In genomic region chr22:50691521-50691920, GRCh38 we compare ENCODE assay signal across 8 cellular contexts. TPM values are rescaled to one million over a fixed set of nuclear protein-coding genes. Genes with fewer than 3 reads are reported as not detected.
DNase-seq lines count a peak whose midpoint lies in the region; ATAC-seq and TF ChIP-seq lines count a peak whose summit lies in the region.

No MANE protein-coding gene starts in this region.

- peaks cover 0 to 9% of the 10 kb centered on the region in 2 donors for H3K4me1 Mint-ChIP-seq in natural killer cell treated with Interleukin-12 subunit alpha and Interleukin-12 subunit beta and Interleukin-15 and Interleukin-18, amount 100 ng/mL, for 72 hours (ENCODE audit: low read depth in 2 of 2)
- H3K4me1 Mint-ChIP-seq in T-helper 2 cell treated with Interferon-gamma antibody and Interleukin-4, amounts not matched to agents 5 μg/mL and 100 μg/mL, for 36 hours (ENCODE audit: low read depth) = peaks cover 11% of the 10 kb centered on the region

- H3K4me3 Mint-ChIP-seq in natural killer cell treated with Interleukin-12 subunit alpha and Interleukin-12 subunit beta and Interleukin-15 and Interleukin-18, amount 100 ng/mL, for 72 hours = no peak overlapping the region
- H3K4me3 Mint-ChIP-seq in T-helper 2 cell treated with Interferon-gamma antibody and Interleukin-4, amounts not matched to agents 5 μg/mL and 100 μg/mL, for 36 hours = no peak overlapping the region

- intact Hi-C loops in A673 (cut with micrococcal nuclease; ENCODE audit: unreplicated experiment) (loop anchor here (5.0 kb wide), 1 partner anchor 69 kb away; no protein-coding TSS in a partner anchor), posterior vena cava (cut with DNase I) (no loop called here)

- H3K27me3 ChIP-seq in A673 (replicated peaks; ENCODE audit: insufficient read depth, low read depth, low read length, poor library complexity) (no peaks in the 10 kb centered on the region), GM06990 (replicated peaks; ENCODE audit: control insufficient read depth, insufficient read depth, low read length) (no peaks in the 10 kb centered on the region), OCI-LY1 (ENCODE audit: insufficient read depth, low read length) (no peaks in the 10 kb centered on the region; the same call in 1 of the 2 replicates)

- H3K4me1 ChIP-seq in A673 (ENCODE audit: insufficient read depth, low read length, poor library complexity, severe bottlenecking) (no peaks in the 10 kb centered on the region), OCI-LY1 (ENCODE audit: insufficient read depth, low read length, severe bottlenecking) (peaks cover 10% of the 10 kb centered on the region)

- CTCF ChIA-PET in A673 (lab: Charles Lee) = interaction anchor here (0.6 to 0.7 kb wide), 2 partner anchors 25 to 41 kb away, joined by 4 to 5 read pairs; no protein-coding TSS in a partner anchor

- H3K36me3 ChIP-seq in A673 (ENCODE audit: insufficient read depth, low read length, poor library complexity, severe bottlenecking) = no peaks in the 10 kb centered on the region
- H3K36me3 ChIP-seq in GM06990 (ENCODE audit: control insufficient read depth, insufficient read depth, low read length) = no peaks in the 10 kb centered on the region
- no peaks in the 10 kb centered on the region for H3K36me3 ChIP-seq in OCI-LY1 (ENCODE audit: insufficient read depth, low read length)

- no peaks in the 10 kb centered on the region for H3K36me3 Mint-ChIP-seq in natural killer cell treated with Interleukin-12 subunit alpha and Interleukin-12 subunit beta and Interleukin-15 and Interleukin-18, amount 100 ng/mL, for 72 hours
- H3K36me3 Mint-ChIP-seq in T-helper 2 cell treated with Interferon-gamma antibody and Interleukin-4, amounts not matched to agents 5 μg/mL and 100 μg/mL, for 36 hours (ENCODE audit: low read depth) = no peaks in the 10 kb centered on the region

- POLR2A ChIA-PET in A673 (lab: Charles Lee; ENCODE audit: low non-redundant PET) = no interaction called here

- H3K4me3 ChIP-seq in A673 (ENCODE audit: low read depth, low read length, poor library complexity, severe bottlenecking) (no peak overlapping the region), GM06990 (replicated peaks; ENCODE audit: low read depth, low read length) (no peak overlapping the region), OCI-LY1 (ENCODE audit: low read depth, low read length, poor library complexity, severe bottlenecking) (no peak overlapping the region), cardiac fibroblast (replicated peaks in 1 of 2; ENCODE audit: low read depth in 2 of 2, low read length in 2 of 2) (no peak overlapping the region)

- no TSS peak for BruUV-seq in A673 (replicated peaks; lab: Mats Ljungman, UMichigan)

- H3F3A ChIP-seq in OCI-LY1 (ENCODE audit: insufficient read depth, low read length) = no peaks in the 10 kb centered on the region

- H3K9me2 ChIP-seq in OCI-LY1 (ENCODE audit: low read depth, low read length) = no peaks in the 10 kb centered on the region

- H3K27me3 Mint-ChIP-seq in natural killer cell treated with Interleukin-12 subunit alpha and Interleukin-12 subunit beta and Interleukin-15 and Interleukin-18, amount 100 ng/mL, for 72 hours = peaks cover 0 to 15% of the 10 kb centered on the region in 2 donors
- peaks cover 14% of the 10 kb centered on the region for H3K27me3 Mint-ChIP-seq in T-helper 2 cell treated with Interferon-gamma antibody and Interleukin-4, amounts not matched to agents 5 μg/mL and 100 μg/mL, for 36 hours (ENCODE audit: low read depth)

- no peak overlapping the region for H3K9ac ChIP-seq in OCI-LY1 (ENCODE audit: low read length)

- H3K27ac ChIP-seq in A673 (ENCODE audit: low read depth, low read length, poor library complexity, severe bottlenecking) (no peak overlapping the region), OCI-LY1 (ENCODE audit: low read depth, low read length, poor library complexity, severe bottlenecking) (no peak overlapping the region)

- DNase-seq in A673 (ENCODE audit: low spot score) (peak; percentile 58), GM06990 (ENCODE audit: extremely low read depth, insufficient read length) (no peak), cardiac fibroblast (ENCODE audit: low read depth in 2 of 2) (peak; percentile 67 to 70), NCI-H2081 treated with DMSO at 0.1 percent for 48 hours (lab: John Stamatoyannopoulos, UW) (no peak), posterior vena cava (ENCODE audit: low spot score) (no peak)
- peak; percentile 32 for DNase-seq in natural killer cell treated with Interleukin-12 subunit alpha and Interleukin-12 subunit beta and Interleukin-15 and Interleukin-18, amount 100 ng/mL, for 72 hours (ENCODE audit: low spot score)
- DNase-seq in T-helper 2 cell treated with Interferon-gamma antibody and Interleukin-4, amounts not matched to agents 5 μg/mL and 100 μg/mL, for 36 hours (ENCODE audit: low spot score) = no peak

- H3K4me2 ChIP-seq in OCI-LY1 (ENCODE audit: low read length) = no peak overlapping the region

- no peak for ATAC-seq in natural killer cell treated with Interleukin-12 subunit alpha and Interleukin-12 subunit beta and Interleukin-15 and Interleukin-18, amount 100 ng/mL, for 72 hours

- H3K79me2 ChIP-seq in OCI-LY1 (ENCODE audit: insufficient read depth, low read length) = no peaks in the 10 kb centered on the region

- no peak overlapping the region for H2AFZ ChIP-seq in OCI-LY1 (ENCODE audit: low read length)

- H3K9me3 Mint-ChIP-seq in natural killer cell treated with Interleukin-12 subunit alpha and Interleukin-12 subunit beta and Interleukin-15 and Interleukin-18, amount 100 ng/mL, for 72 hours = no peaks in the 10 kb centered on the region
- no peaks in the 10 kb centered on the region for H3K9me3 Mint-ChIP-seq in T-helper 2 cell treated with Interferon-gamma antibody and Interleukin-4, amounts not matched to agents 5 μg/mL and 100 μg/mL, for 36 hours

- TF ChIP-seq CTCF in A673 (conservative IDR thresholded peaks at IDR 0.05; ENCODE audit: low read depth, low read length) (peak; percentile 70), GM06990 (IDR thresholded peaks at IDR 0.05; ENCODE audit: insufficient read depth, low read length, poor library complexity, severe bottlenecking) (peak; percentile 56), OCI-LY1 (IDR thresholded peaks at IDR 0.05; ENCODE audit: low read length) (peak; percentile 76), cardiac fibroblast (IDR thresholded peaks at IDR 0.05; ENCODE audit: low read depth, low read length) (peak; percentile 54)

- no peak overlapping the region for H3K27ac Mint-ChIP-seq in natural killer cell treated with Interleukin-12 subunit alpha and Interleukin-12 subunit beta and Interleukin-15 and Interleukin-18, amount 100 ng/mL, for 72 hours
- no peak overlapping the region for H3K27ac Mint-ChIP-seq in T-helper 2 cell treated with Interferon-gamma antibody and Interleukin-4, amounts not matched to agents 5 μg/mL and 100 μg/mL, for 36 hours

- H3K9me3 ChIP-seq in A673 (ENCODE audit: low read depth, low read length, poor library complexity, severe bottlenecking) = no peaks in the 10 kb centered on the region
- no peaks in the 10 kb centered on the region for H3K9me3 ChIP-seq in OCI-LY1 (ENCODE audit: low read length)

- no peaks in the 10 kb centered on the region for H4K20me1 ChIP-seq in OCI-LY1 (ENCODE audit: insufficient read depth, low read length)

RNA-seq across cellular contexts. Expression of gene SHANK3, which starts 18.9 kb away (rescaled TPM):
- 4.4 and 6.4 TPM in 2 replicates for total RNA-seq in A673 (2021)
- total RNA-seq in natural killer cell treated with Interleukin-12 subunit alpha and Interleukin-12 subunit beta and Interleukin-15 and Interleukin-18, amount 100 ng/mL, for 72 hours = not detected
- total RNA-seq in posterior vena cava = 10 to 100 TPM; 24.2 to 34.4 TPM

RNA-seq across cellular contexts. Expression of gene ACR, which starts 46.5 kb away (rescaled TPM):
- total RNA-seq in A673 (2021) = not detected in 2 replicates
- total RNA-seq in natural killer cell treated with Interleukin-12 subunit alpha and Interleukin-12 subunit beta and Interleukin-15 and Interleukin-18, amount 100 ng/mL, for 72 hours = not detected
- 1 to 10 TPM in 1 of 2 donors, under 1 TPM in 1; 0.65 to 2.6 TPM for total RNA-seq in posterior vena cava

Comparison
In these comparisons a context has a peak if more than half of its experiments do, and no peak if none do; other contexts are left out.
1. DNase-seq: peak in A673 (single experiment), cardiac fibroblast (2 of 2) and natural killer cell treated with Interleukin-12 subunit alpha and Interleukin-12 subunit beta and Interleukin-15 and Interleukin-18, amount 100 ng/mL, for 72 hours (single experiment); none in GM06990 (single experiment), NCI-H2081 treated with DMSO at 0.1 percent for 48 hours (single experiment), T-helper 2 cell treated with Interferon-gamma antibody and Interleukin-4, amounts not matched to agents 5 μg/mL and 100 μg/mL, for 36 hours (single experiment) and posterior vena cava (single experiment).
2. Peak in every context shown above with its lines, with median percentiles within 50 percentile points of each other: CTCF ChIP-seq.